8 cellular contexts compared by ENCODE assay signal in the genomic region with DNA sequence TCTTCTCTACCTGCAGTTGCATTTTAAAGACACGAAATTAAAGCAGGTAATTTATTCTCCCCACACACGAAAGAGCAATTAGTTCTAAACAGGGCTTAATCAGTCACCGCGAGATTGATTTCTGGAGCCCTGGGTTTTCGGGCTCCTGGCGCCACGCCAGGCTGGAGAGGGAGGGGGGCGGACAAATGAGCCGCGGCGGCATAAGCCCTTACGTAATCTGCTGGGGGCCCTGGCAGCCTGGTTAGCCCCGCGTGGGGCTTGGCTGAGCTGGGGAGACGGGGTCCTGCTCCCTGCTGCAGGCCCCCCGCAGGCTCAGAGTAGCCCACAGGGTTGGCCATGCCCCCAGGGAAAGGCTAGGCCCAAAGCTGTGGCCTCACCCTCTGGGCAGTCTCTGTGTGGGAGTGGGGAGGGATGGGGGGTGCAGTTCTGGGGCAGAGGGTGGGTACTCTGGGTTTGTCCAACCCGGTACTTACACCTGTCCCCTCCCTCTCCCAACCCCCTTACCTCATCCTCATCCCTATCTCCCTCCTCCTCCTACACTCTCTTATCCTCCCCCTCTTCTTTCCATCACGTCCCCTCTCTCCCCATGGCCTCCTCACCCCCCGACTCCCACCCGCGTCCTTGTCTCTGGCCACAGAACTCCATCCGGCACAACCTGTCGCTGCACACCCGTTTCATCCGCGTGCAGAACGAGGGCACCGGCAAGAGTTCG. TPM values are rescaled to one million over a fixed set of nuclear protein-coding genes. Genes with fewer than 3 reads are reported as not detected.
A peak's percentile ranks its signal among the peaks of the same experiment; 100 is the strongest.
DNase-seq lines count a peak whose midpoint lies in the region; TF ChIP-seq lines count a peak whose summit lies in the region.

No MANE protein-coding gene starts in this region.

- H3K27ac Mint-ChIP-seq in glutamatergic neuron (ENCODE audit: unreplicated experiment), result peak overlapping the region; percentile 48

- DNase-seq in AG10803 (ENCODE audit: low read depth) (no peak), NAMALWA (ENCODE audit: low spot score) (peak; percentile 81), WERI-Rb-1 (peak; percentile 90), glutamatergic neuron (peak; percentile 50), prostate gland (ENCODE audit: low spot score) (no peak), SIG-M5 treated with dmso at 0.1 percent for 504 hours (lab: John Stamatoyannopoulos, UW; ENCODE audit: unreplicated experiment) (no peak), dedifferentiated amniotic fluid mesenchymal stem cell (ENCODE audit: extremely low spot score) (no peak)
- DNase-seq in stimulated activated CD4-positive, alpha-beta T cell treated with anti-CD3 and anti-CD28 coated beads, Interleukin-4, amount 100 ng/mL, for 4 hours, result no peak

- no peak for TF ChIP-seq CTCF in AG10803 (conservative IDR thresholded peaks at IDR 0.05; ENCODE audit: low read length)
- no peak for TF ChIP-seq CTCF in WERI-Rb-1 (IDR thresholded peaks at IDR 0.05; ENCODE audit: low read depth, low read length)
- TF ChIP-seq CTCF in glutamatergic neuron (IDR thresholded peaks at IDR 0.05; ENCODE audit: partially characterized antibody, unreplicated experiment), result no peak
- no peak for TF ChIP-seq CTCF in prostate gland (IDR thresholded peaks at IDR 0.05)

- peaks cover 32% of the 10 kb centered on the region for H3K4me1 Mint-ChIP-seq in glutamatergic neuron (ENCODE audit: low read depth, unreplicated experiment)

- peaks cover 16% of the 10 kb centered on the region for H3K36me3 Mint-ChIP-seq in glutamatergic neuron (ENCODE audit: unreplicated experiment)

- H3K9me3 ChIP-seq in WERI-Rb-1 (ENCODE audit: severe bottlenecking) (no peaks in the 10 kb centered on the region), prostate gland (no peaks in the 10 kb centered on the region)

- H3K27me3 Mint-ChIP-seq in glutamatergic neuron (ENCODE audit: unreplicated experiment), result peaks cover 27% of the 10 kb centered on the region

- peaks cover 9% of the 10 kb centered on the region for H3K9me3 Mint-ChIP-seq in glutamatergic neuron (ENCODE audit: unreplicated experiment)

- peak overlapping the region; percentile 59 for H3K4me3 ChIP-seq in AG10803 (ENCODE audit: low read length)
- peak overlapping the region; percentile 17; the same call in 1 of the 2 replicates for H3K4me3 ChIP-seq in WERI-Rb-1 (ENCODE audit: low read depth, low read length)
- H3K4me3 ChIP-seq in prostate gland, result peak overlapping the region; percentile 54 to 57

- peaks cover 36% of the 10 kb centered on the region for H3K36me3 ChIP-seq in WERI-Rb-1
- H3K36me3 ChIP-seq in prostate gland, result no peaks in the 10 kb centered on the region

- WGBS in prostate gland, result 11% methylated on average over 29 of the region's 29 CpGs

- TF ChIP-seq POLR2A in prostate gland (IDR thresholded peaks at IDR 0.05), result no peak

- H3K4me3 Mint-ChIP-seq in glutamatergic neuron (ENCODE audit: unreplicated experiment), result peak overlapping the region; percentile 42

- peaks cover 7% of the 10 kb centered on the region for H3K4me1 ChIP-seq in prostate gland (replicated peaks)

- no peaks in the 10 kb centered on the region for H3K27me3 ChIP-seq in WERI-Rb-1 (ENCODE audit: insufficient read depth, low read depth, severe bottlenecking)
- H3K27me3 ChIP-seq in prostate gland (replicated peaks; ENCODE audit: insufficient read depth), result no peaks in the 10 kb centered on the region

- H3K27ac ChIP-seq in WERI-Rb-1 (peak overlapping the region; percentile 82), prostate gland (peak overlapping the region; percentile 94 to 95)

- intact Hi-C loops in prostate gland (cut with DNase I), result no loop called here

RNA-seq across cellular contexts. Expression of gene FOXO6, which starts 19.9 kb away (rescaled TPM):
- total RNA-seq in glutamatergic neuron (ENCODE audit: unreplicated experiment), result 11.7 TPM
- 1 to 10 TPM; 3.3 to 5.0 TPM for total RNA-seq in prostate gland

Comparison
In these comparisons a context has a peak if more than half of its experiments do, and no peak if none do; other contexts are left out.
1. DNase-seq: peak in NAMALWA (single experiment), WERI-Rb-1 (single experiment) and glutamatergic neuron (single experiment); none in AG10803 (single experiment), prostate gland (single experiment), stimulated activated CD4-positive, alpha-beta T cell treated with anti-CD3 and anti-CD28 coated beads, Interleukin-4, amount 100 ng/mL, for 4 hours (0 of 2), SIG-M5 treated with dmso at 0.1 percent for 504 hours (single experiment) and dedifferentiated amniotic fluid mesenchymal stem cell (single experiment).
2. Peak in every context shown above with its lines, with median percentiles within 50 percentile points of each other: H3K4me3 ChIP-seq.